ENCODE assay signal across 1 cellular context in the genomic region with DNA sequence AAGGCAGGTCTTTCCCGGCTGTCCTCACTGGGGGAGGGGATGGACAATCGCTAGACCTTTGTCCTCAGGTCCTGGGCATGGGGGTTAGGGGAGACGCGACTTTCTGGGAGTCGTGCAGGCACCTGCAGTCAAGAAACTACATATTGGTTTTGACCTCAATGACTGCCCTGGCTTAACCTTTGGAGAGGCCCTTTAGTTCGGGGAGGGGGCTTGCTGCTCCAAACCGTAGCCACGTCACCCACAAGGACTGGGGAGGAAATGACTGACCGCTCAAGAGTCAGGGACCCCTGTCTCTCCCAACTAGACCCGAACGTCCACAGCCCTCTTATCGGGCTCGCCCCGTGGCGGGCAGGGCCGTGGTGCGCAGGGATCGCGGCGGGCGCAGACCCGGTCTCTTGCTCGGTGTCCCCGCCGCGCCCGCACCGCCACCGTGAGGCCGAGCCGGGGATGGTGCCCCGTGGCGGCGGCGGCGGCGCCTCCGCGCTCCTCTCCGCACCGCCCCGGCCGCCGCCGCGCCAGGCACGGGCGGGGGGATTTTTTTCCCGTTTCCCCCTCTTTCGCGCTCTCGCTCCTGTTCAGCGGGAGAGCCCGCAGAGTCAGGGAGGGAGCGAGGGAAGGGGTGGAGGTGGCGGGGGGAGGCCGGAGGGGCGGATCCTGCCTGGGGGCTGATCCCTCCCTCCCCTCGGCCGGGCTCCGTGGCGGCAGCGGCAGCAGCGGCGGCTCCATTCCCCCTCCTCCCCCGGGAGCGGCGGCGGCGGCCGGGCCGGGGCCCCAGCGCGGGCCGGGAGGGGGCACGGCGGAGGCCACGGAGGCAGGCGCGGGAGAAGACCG.
TF ChIP-seq lines count a peak whose summit lies in the region.

A gene (plus strand): TSS at position 696 of the 831 bp plus-strand sequence. CDS start 3,579 bp downstream, outside the sequence.

TF ChIP-seq in K562, 482 proteins besides CTCF, POLR2A, EP300 and RAD21 (continued from another document and continues in another):
- TF ChIP-seq, protein P1, sequence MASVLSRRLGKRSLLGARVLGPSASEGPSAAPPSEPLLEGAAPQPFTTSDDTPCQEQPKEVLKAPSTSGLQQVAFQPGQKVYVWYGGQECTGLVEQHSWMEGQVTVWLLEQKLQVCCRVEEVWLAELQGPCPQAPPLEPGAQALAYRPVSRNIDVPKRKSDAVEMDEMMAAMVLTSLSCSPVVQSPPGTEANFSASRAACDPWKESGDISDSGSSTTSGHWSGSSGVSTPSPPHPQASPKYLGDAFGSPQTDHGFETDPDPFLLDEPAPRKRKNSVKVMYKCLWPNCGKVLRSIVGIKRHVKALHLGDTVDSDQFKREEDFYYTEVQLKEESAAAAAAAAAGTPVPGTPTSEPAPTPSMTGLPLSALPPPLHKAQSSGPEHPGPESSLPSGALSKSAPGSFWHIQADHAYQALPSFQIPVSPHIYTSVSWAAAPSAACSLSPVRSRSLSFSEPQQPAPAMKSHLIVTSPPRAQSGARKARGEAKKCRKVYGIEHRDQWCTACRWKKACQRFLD (CRISPR knock-in tag; IDR thresholded peaks at IDR 0.05): 0 out of 2 replicates have a peak, but pooled peaks have one; percentile 54
- 0 out of 2 replicates have a peak, but pooled peaks have one; percentile 21 for TF ChIP-seq JUND (IDR thresholded peaks at IDR 0.05; ENCODE audit: borderline replicate concordance, low read depth, low read length)
- TF ChIP-seq JUND (tag; IDR thresholded peaks at IDR 0.05; ENCODE audit: borderline replicate concordance, low read depth, low read length): peak; percentile 14; the same call in 1 of the 3 replicates
- no peak for TF ChIP-seq ZZZ3 (IDR thresholded peaks at IDR 0.05)
- no peak; the same call in 1 of the 2 replicates for TF ChIP-seq MYNN (IDR thresholded peaks at IDR 0.05)
- no peak for TF ChIP-seq MYNN (CRISPR knock-in tag; IDR thresholded peaks at IDR 0.05)
- TF ChIP-seq CHD1 (IDR thresholded peaks at IDR 0.05; ENCODE audit: low read length): peak; percentile 43
- TF ChIP-seq ZBTB17 (CRISPR knock-in tag; IDR thresholded peaks at IDR 0.05): 0 out of 2 replicates have a peak, but pooled peaks have one; percentile 52
- TF ChIP-seq HSF4 (CRISPR knock-in tag; IDR thresholded peaks at IDR 0.05; ENCODE audit: borderline replicate concordance): no peak
- TF ChIP-seq EWSR1 (IDR thresholded peaks at IDR 0.05; ENCODE audit: borderline replicate concordance, low read depth, partially characterized antibody): no peak
- TF ChIP-seq BRD9 (IDR thresholded peaks at IDR 0.05; ENCODE audit: low read depth, partially characterized antibody): no peak
- no peak for TF ChIP-seq SAP30 (IDR thresholded peaks at IDR 0.05; ENCODE audit: borderline replicate concordance, insufficient read depth, low read depth, low read length, poor library complexity, severe bottlenecking)
- TF ChIP-seq CREBBP (IDR thresholded peaks at IDR 0.05; ENCODE audit: low read depth, low read length): no peak
- TF ChIP-seq, protein P2, sequence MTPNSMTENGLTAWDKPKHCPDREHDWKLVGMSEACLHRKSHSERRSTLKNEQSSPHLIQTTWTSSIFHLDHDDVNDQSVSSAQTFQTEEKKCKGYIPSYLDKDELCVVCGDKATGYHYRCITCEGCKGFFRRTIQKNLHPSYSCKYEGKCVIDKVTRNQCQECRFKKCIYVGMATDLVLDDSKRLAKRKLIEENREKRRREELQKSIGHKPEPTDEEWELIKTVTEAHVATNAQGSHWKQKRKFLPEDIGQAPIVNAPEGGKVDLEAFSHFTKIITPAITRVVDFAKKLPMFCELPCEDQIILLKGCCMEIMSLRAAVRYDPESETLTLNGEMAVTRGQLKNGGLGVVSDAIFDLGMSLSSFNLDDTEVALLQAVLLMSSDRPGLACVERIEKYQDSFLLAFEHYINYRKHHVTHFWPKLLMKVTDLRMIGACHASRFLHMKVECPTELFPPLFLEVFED (CRISPR knock-in tag; conservative IDR thresholded peaks at IDR 0.05): no peak
- no peak for TF ChIP-seq HIVEP1 (CRISPR knock-in tag; IDR thresholded peaks at IDR 0.05)
- TF ChIP-seq, protein P3, sequence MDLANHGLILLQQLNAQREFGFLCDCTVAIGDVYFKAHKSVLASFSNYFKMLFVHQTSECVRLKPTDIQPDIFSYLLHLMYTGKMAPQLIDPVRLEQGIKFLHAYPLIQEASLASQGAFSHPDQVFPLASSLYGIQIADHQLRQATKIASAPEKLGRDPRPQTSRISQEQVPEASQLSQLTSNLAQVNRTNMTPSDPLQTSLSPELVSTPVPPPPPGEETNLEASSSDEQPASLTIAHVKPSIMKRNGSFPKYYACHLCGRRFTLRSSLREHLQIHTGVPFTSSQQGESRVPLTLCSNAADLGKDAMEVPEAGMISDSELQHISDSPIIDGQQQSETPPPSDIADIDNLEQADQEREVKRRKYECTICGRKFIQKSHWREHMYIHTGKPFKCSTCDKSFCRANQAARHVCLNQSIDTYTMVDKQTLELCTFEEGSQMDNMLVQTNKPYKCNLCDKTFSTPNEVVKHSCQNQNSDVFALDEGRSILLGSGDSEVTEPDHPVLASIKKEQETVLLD (IDR thresholded peaks at IDR 0.05): no peak
- no peak for TF ChIP-seq ZNF408 (CRISPR knock-in tag; IDR thresholded peaks at IDR 0.05; ENCODE audit: low read depth)
- TF ChIP-seq, protein P4, sequence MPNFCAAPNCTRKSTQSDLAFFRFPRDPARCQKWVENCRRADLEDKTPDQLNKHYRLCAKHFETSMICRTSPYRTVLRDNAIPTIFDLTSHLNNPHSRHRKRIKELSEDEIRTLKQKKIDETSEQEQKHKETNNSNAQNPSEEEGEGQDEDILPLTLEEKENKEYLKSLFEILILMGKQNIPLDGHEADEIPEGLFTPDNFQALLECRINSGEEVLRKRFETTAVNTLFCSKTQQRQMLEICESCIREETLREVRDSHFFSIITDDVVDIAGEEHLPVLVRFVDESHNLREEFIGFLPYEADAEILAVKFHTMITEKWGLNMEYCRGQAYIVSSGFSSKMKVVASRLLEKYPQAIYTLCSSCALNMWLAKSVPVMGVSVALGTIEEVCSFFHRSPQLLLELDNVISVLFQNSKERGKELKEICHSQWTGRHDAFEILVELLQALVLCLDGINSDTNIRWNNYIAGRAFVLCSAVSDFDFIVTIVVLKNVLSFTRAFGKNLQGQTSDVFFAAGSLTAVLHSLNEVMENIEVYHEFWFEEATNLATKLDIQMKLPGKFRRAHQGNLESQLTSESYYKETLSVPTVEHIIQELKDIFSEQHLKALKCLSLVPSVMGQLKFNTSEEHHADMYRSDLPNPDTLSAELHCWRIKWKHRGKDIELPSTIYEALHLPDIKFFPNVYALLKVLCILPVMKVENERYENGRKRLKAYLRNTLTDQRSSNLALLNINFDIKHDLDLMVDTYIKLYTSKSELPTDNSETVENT (CRISPR knock-in tag; IDR thresholded peaks at IDR 0.05): peak; percentile 39; the same call in 1 of the 2 replicates
- TF ChIP-seq, protein P5, sequence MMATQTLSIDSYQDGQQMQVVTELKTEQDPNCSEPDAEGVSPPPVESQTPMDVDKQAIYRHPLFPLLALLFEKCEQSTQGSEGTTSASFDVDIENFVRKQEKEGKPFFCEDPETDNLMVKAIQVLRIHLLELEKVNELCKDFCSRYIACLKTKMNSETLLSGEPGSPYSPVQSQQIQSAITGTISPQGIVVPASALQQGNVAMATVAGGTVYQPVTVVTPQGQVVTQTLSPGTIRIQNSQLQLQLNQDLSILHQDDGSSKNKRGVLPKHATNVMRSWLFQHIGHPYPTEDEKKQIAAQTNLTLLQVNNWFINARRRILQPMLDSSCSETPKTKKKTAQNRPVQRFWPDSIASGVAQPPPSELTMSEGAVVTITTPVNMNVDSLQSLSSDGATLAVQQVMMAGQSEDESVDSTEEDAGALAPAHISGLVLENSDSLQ (IDR thresholded peaks at IDR 0.05): no peak
- TF ChIP-seq GTF2A2 (tag; IDR thresholded peaks at IDR 0.05): peak; percentile 20; the same call in 1 of the 2 replicates
- TF ChIP-seq SMARCE1 (IDR thresholded peaks at IDR 0.05): no peak
- no peak for TF ChIP-seq ZNF41 (CRISPR knock-in tag; conservative IDR thresholded peaks at IDR 0.05)
- no peak for TF ChIP-seq XRCC5 (IDR thresholded peaks at IDR 0.05; ENCODE audit: low read depth, low read length)
- TF ChIP-seq CCAR2 (IDR thresholded peaks at IDR 0.05; ENCODE audit: low read depth, low read length): no peak
- TF ChIP-seq, protein P6, sequence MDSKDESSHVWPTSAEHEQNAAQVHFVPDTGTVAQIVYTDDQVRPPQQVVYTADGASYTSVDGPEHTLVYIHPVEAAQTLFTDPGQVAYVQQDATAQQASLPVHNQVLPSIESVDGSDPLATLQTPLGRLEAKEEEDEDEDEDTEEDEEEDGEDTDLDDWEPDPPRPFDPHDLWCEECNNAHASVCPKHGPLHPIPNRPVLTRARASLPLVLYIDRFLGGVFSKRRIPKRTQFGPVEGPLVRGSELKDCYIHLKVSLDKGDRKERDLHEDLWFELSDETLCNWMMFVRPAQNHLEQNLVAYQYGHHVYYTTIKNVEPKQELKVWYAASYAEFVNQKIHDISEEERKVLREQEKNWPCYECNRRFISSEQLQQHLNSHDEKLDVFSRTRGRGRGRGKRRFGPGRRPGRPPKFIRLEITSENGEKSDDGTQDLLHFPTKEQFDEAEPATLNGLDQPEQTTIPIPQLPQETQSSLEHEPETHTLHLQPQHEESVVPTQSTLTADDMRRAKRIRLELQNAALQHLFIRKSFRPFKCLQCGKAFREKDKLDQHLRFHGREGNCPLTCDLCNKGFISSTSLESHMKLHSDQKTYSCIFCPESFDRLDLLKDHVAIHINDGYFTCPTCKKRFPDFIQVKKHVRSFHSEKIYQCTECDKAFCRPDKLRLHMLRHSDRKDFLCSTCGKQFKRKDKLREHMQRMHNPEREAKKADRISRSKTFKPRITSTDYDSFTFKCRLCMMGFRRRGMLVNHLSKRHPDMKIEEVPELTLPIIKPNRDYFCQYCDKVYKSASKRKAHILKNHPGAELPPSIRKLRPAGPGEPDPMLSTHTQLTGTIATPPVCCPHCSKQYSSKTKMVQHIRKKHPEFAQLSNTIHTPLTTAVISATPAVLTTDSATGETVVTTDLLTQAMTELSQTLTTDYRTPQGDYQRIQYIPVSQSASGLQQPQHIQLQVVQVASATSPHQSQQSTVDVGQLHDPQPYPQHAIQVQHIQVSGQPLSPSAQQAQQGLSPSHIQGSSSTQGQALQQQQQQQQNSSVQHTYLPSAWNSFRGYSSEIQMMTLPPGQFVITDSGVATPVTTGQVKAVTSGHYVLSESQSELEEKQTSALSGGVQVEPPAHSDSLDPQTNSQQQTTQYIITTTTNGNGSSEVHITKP (IDR thresholded peaks at IDR 0.05; ENCODE audit: partially characterized antibody): no peak
- TF ChIP-seq POLR2G (IDR thresholded peaks at IDR 0.05; ENCODE audit: low read depth, low read length): peak; percentile 86
- TF ChIP-seq IFI16 (CRISPR knock-in tag; IDR thresholded peaks at IDR 0.05): no peak
- no peak for TF ChIP-seq CBX2 (IDR thresholded peaks at IDR 0.05; ENCODE audit: insufficient read depth, low read length, poor library complexity, severe bottlenecking)
- TF ChIP-seq, protein P7, sequence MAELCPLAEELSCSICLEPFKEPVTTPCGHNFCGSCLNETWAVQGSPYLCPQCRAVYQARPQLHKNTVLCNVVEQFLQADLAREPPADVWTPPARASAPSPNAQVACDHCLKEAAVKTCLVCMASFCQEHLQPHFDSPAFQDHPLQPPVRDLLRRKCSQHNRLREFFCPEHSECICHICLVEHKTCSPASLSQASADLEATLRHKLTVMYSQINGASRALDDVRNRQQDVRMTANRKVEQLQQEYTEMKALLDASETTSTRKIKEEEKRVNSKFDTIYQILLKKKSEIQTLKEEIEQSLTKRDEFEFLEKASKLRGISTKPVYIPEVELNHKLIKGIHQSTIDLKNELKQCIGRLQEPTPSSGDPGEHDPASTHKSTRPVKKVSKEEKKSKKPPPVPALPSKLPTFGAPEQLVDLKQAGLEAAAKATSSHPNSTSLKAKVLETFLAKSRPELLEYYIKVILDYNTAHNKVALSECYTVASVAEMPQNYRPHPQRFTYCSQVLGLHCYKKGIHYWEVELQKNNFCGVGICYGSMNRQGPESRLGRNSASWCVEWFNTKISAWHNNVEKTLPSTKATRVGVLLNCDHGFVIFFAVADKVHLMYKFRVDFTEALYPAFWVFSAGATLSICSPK (IDR thresholded peaks at IDR 0.05; ENCODE audit: borderline replicate concordance): no peak
- no peak for TF ChIP-seq JUNB (CRISPR knock-in tag; conservative IDR thresholded peaks at IDR 0.05)
- no peak for TF ChIP-seq BCL6 (CRISPR knock-in tag; IDR thresholded peaks at IDR 0.05)
- no peak for TF ChIP-seq HLTF (IDR thresholded peaks at IDR 0.05)
- TF ChIP-seq SMAD3 (CRISPR knock-in tag; conservative IDR thresholded peaks at IDR 0.05): no peak
- TF ChIP-seq, protein P8, sequence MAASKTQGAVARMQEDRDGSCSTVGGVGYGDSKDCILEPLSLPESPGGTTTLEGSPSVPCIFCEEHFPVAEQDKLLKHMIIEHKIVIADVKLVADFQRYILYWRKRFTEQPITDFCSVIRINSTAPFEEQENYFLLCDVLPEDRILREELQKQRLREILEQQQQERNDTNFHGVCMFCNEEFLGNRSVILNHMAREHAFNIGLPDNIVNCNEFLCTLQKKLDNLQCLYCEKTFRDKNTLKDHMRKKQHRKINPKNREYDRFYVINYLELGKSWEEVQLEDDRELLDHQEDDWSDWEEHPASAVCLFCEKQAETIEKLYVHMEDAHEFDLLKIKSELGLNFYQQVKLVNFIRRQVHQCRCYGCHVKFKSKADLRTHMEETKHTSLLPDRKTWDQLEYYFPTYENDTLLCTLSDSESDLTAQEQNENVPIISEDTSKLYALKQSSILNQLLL (CRISPR knock-in tag; IDR thresholded peaks at IDR 0.05; ENCODE audit: borderline replicate concordance): no peak
- TF ChIP-seq KDM4B (IDR thresholded peaks at IDR 0.05; ENCODE audit: borderline replicate concordance in 2 of 2, low read depth in 1 of 2): no peak
- TF ChIP-seq CHCHD3 (CRISPR knock-in tag; IDR thresholded peaks at IDR 0.05): no peak
- TF ChIP-seq TAF15 (IDR thresholded peaks at IDR 0.05; ENCODE audit: low read depth, low read length): no peak
- TF ChIP-seq TGIF2 (CRISPR knock-in tag; IDR thresholded peaks at IDR 0.05): no peak
- no peak for TF ChIP-seq WHSC1 (IDR thresholded peaks at IDR 0.05; ENCODE audit: low read length)
- TF ChIP-seq, protein P9, sequence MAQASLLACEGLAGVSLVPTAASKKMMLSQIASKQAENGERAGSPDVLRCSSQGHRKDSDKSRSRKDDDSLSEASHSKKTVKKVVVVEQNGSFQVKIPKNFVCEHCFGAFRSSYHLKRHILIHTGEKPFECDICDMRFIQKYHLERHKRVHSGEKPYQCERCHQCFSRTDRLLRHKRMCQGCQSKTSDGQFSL (CRISPR knock-in tag; IDR thresholded peaks at IDR 0.05): no peak
- TF ChIP-seq, protein P9 (tag; IDR thresholded peaks at IDR 0.05): no peak
- TF ChIP-seq, protein P10, sequence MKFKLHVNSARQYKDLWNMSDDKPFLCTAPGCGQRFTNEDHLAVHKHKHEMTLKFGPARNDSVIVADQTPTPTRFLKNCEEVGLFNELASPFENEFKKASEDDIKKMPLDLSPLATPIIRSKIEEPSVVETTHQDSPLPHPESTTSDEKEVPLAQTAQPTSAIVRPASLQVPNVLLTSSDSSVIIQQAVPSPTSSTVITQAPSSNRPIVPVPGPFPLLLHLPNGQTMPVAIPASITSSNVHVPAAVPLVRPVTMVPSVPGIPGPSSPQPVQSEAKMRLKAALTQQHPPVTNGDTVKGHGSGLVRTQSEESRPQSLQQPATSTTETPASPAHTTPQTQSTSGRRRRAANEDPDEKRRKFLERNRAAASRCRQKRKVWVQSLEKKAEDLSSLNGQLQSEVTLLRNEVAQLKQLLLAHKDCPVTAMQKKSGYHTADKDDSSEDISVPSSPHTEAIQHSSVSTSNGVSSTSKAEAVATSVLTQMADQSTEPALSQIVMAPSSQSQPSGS (CRISPR knock-in tag; IDR thresholded peaks at IDR 0.05): no peak
